ENCODE assay signal across 1 cellular context in genomic region chr20:44411020-44411756, GRCh38.
TF ChIP-seq lines count a peak whose summit lies in the region.

No MANE protein-coding gene starts in this region.

TF ChIP-seq in HepG2, 621 proteins besides CTCF, POLR2A, EP300 and RAD21 (continued from another document):
- peak; percentile 87 for TF ChIP-seq TFDP2 (CRISPR knock-in tag; IDR thresholded peaks at IDR 0.05)
- TF ChIP-seq ZEB1 (IDR thresholded peaks at IDR 0.05; ENCODE audit: insufficient replicate concordance, low read depth): peak; percentile 75
- TF ChIP-seq AFF4 (CRISPR knock-in tag; IDR thresholded peaks at IDR 0.05): no peak; the same call in none of the 2 replicates
- peak; percentile 47; the same call in 1 of the 2 replicates for TF ChIP-seq ZFY (CRISPR knock-in tag; IDR thresholded peaks at IDR 0.05)
- peak; percentile 70 for TF ChIP-seq AGO2 (optimal IDR thresholded peaks at IDR 0.05; ENCODE audit: low read depth, low read length)
- no peak for TF ChIP-seq ZNF431 (CRISPR knock-in tag; IDR thresholded peaks at IDR 0.05; ENCODE audit: borderline replicate concordance, low read depth)
- peak; percentile 83 for TF ChIP-seq NKX3-1 (CRISPR knock-in tag; IDR thresholded peaks at IDR 0.05)
- TF ChIP-seq DMAP1 (CRISPR knock-in tag; IDR thresholded peaks at IDR 0.05): peak; percentile 63
- TF ChIP-seq ZNF335 (CRISPR knock-in tag; IDR thresholded peaks at IDR 0.05): peak; percentile 75; the same call in 1 of the 2 replicates
- TF ChIP-seq MAFF (IDR thresholded peaks at IDR 0.05; ENCODE audit: low read depth, low read length): peak; percentile 35; the same call in 1 of the 2 replicates
- peak; percentile 93 for TF ChIP-seq TEAD3 (CRISPR knock-in tag; optimal IDR thresholded peaks at IDR 0.05; ENCODE audit: borderline replicate concordance)
- peak; percentile 93 for TF ChIP-seq ATF7-NPFF (CRISPR knock-in tag; IDR thresholded peaks at IDR 0.05; ENCODE audit: low read depth)
- TF ChIP-seq ADNP (CRISPR knock-in tag; IDR thresholded peaks at IDR 0.05): no peak
- TF ChIP-seq ATF7 (IDR thresholded peaks at IDR 0.05): no peak
- peak; percentile 79; the same call in 1 of the 2 replicates for TF ChIP-seq ATF7 (CRISPR knock-in tag; IDR thresholded peaks at IDR 0.05)
